21 cellular contexts compared by ENCODE assay signal in the genomic region with DNA sequence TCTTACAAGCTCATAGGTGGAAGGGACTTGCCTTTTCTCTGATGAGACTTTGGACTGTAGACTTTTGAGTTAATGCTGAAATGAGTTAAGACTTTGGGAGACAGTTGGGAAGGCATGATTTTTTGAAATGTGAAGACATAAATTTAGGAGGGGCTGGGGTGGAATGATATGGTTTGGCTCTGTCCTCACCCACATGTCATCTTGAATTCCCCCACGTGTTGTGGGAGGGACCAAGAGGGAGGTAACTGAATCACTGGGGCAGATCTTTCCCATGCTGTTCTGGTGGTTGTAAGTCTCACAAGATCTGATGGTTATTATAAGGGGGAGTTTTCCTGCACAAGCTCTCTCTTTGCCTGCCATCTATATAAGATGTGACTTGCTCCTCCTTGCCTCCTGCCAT.
DNase-seq lines count a peak whose midpoint lies in the region; ATAC-seq and TF ChIP-seq lines count a peak whose summit lies in the region.
"Had no signal": no experiment of that assay in that cellular context is flagged by ENCODE, and none has a peak within 500 bp of the region (broad histone marks: within the 10 kb centered on the region; RNA-seq: fewer than 3 reads in every experiment).

No MANE protein-coding gene starts in this region.

- TF ChIP-seq CTCF in DND-41 (IDR thresholded peaks at IDR 0.05; ENCODE audit: borderline replicate concordance, extremely low read depth, low read length, poor library complexity, severe bottlenecking) (no peak), endodermal cell (conservative IDR thresholded peaks at IDR 0.05) (no peak)

- H3K4me3 ChIP-seq in DND-41 (ENCODE audit: low read depth in 1 of 2, low read length in 2 of 2): no peak overlapping the region
- H3K4me3 ChIP-seq in endodermal cell (ENCODE audit: low read length): peak overlapping the region; percentile 23
- H3K4me3 ChIP-seq: A549; BLaER1 treated with 17β-estradiol and CSF1 and Interleukin-3, amounts not matched to agents 10 nM and 100 nM had no signal

- H3K9me3 Mint-ChIP-seq in IgD-negative memory B cell: peaks cover 0 to 2% (median 0%) of the 10 kb centered on the region in 3 donors
- peaks cover 19% of the 10 kb centered on the region for H3K9me3 Mint-ChIP-seq in endodermal cell

- no peak overlapping the region for H3K4me2 ChIP-seq in DND-41 (ENCODE audit: insufficient read depth, low read length)
- H3K4me2 ChIP-seq: A549; BLaER1 treated with 17β-estradiol and CSF1 and Interleukin-3, amounts not matched to agents 10 nM and 100 nM had no signal

- H3K27me3 ChIP-seq in DND-41 (ENCODE audit: insufficient read depth, low read length, poor library complexity) (no peaks in the 10 kb centered on the region), endodermal cell (ENCODE audit: control insufficient read depth, insufficient read depth, low read length, poor library complexity, severe bottlenecking) (no peaks in the 10 kb centered on the region)
- H3K27me3 ChIP-seq: BE2C; BLaER1 treated with 17β-estradiol and CSF1 and Interleukin-3, amounts not matched to agents 10 nM and 100 nM had no signal

- WGBS in endodermal cell (ENCODE audit: insufficient coverage in 1 of 2, insufficient read length in 1 of 2), 2 experiments: 93% methylated on average over 1 of the region's 1 CpG; no CpG with 5 or more reads in 1 of the 2 experiments

- H3K27ac Mint-ChIP-seq in IgD-negative memory B cell: peak overlapping the region in 2 of 3 donors; percentile 2 to 50
- H3K27ac Mint-ChIP-seq in endodermal cell: peak overlapping the region; percentile 65
- H3K27ac Mint-ChIP-seq: CD14-positive monocyte; CD4-positive, alpha-beta T cell; CD8-positive, alpha-beta memory T cell had no signal

- no peak for ATAC-seq in DND-41 (ENCODE audit: insufficient read depth, low read depth)
- no peak for ATAC-seq in HG03469 (IDR thresholded peaks at IDR 0.05; ENCODE audit: unreplicated experiment)
- ATAC-seq: A549 had no signal

- no peaks in the 10 kb centered on the region for H4K20me1 ChIP-seq in DND-41 (ENCODE audit: insufficient read depth, low read length)
- H4K20me1 ChIP-seq: BLaER1 treated with 17β-estradiol and CSF1 and Interleukin-3, amounts not matched to agents 10 nM and 100 nM had no signal

- H3K27me3 Mint-ChIP-seq in IgD-negative memory B cell (no peaks in the 10 kb centered on the region), endodermal cell (ENCODE audit: insufficient read depth) (no peaks in the 10 kb centered on the region)
- H3K27me3 Mint-ChIP-seq: CD4-positive, alpha-beta T cell; CD8-positive, alpha-beta memory T cell had no signal

- H3K36me3 ChIP-seq in DND-41 (ENCODE audit: insufficient read depth, low read length) (no peaks in the 10 kb centered on the region), endodermal cell (ENCODE audit: control insufficient read depth, insufficient read depth, low read length) (no peaks in the 10 kb centered on the region)
- H3K36me3 ChIP-seq: BE2C; BLaER1 treated with 17β-estradiol and CSF1 and Interleukin-3, amounts not matched to agents 10 nM and 100 nM had no signal

- H3K27ac ChIP-seq in DND-41 (ENCODE audit: low read length) (no peak overlapping the region), endodermal cell (ENCODE audit: low read depth, low read length) (no peak overlapping the region)
- H3K27ac ChIP-seq: A549; BLaER1 treated with 17β-estradiol and CSF1 and Interleukin-3, amounts not matched to agents 10 nM and 100 nM had no signal

- H3K9ac ChIP-seq in DND-41 (ENCODE audit: low read depth, low read length) (no peak overlapping the region), endodermal cell (ENCODE audit: extremely low read depth, low read length, poor library complexity, severe bottlenecking) (no peak overlapping the region)
- H3K9ac ChIP-seq: BLaER1 treated with 17β-estradiol and CSF1 and Interleukin-3, amounts not matched to agents 10 nM and 100 nM had no signal

- no peaks in the 10 kb centered on the region for H3K9me3 ChIP-seq in DND-41 (ENCODE audit: insufficient read depth, low read length, severe bottlenecking)
- no peaks in the 10 kb centered on the region for H3K9me3 ChIP-seq in endodermal cell (ENCODE audit: control insufficient read depth, low read length)
- H3K9me3 ChIP-seq: A549, BE2C had no signal

- no peaks in the 10 kb centered on the region for H3K36me3 Mint-ChIP-seq in IgD-negative memory B cell
- H3K36me3 Mint-ChIP-seq in endodermal cell (ENCODE audit: low read depth): peaks cover 6% of the 10 kb centered on the region
- H3K36me3 Mint-ChIP-seq: CD14-positive monocyte; CD8-positive, alpha-beta memory T cell had no signal

- no peaks in the 10 kb centered on the region for H3K4me1 Mint-ChIP-seq in IgD-negative memory B cell
- H3K4me1 Mint-ChIP-seq in endodermal cell: peaks cover 25% of the 10 kb centered on the region
- H3K4me1 Mint-ChIP-seq: CD14-positive monocyte; CD8-positive, alpha-beta memory T cell had no signal

- H3K4me1 ChIP-seq in DND-41 (ENCODE audit: insufficient read depth, low read length): peaks cover 5% of the 10 kb centered on the region; the same call in 1 of the 2 replicates
- peaks cover 6% of the 10 kb centered on the region for H3K4me1 ChIP-seq in endodermal cell (ENCODE audit: control insufficient read depth, insufficient read depth, low read length)
- H3K4me1 ChIP-seq: A549; BE2C; BLaER1 treated with 17β-estradiol and CSF1 and Interleukin-3, amounts not matched to agents 10 nM and 100 nM had no signal

- no peak for DNase-seq in DND-41
- DNase-seq in endodermal cell: no peak
- DNase-seq in SW480 (ENCODE audit: low spot score): no peak
- DNase-seq in NCI-H524 (lab: John Stamatoyannopoulos, UW): no peak
- DNase-seq: 8988T; ACHN; AML-193; BE2C; CD4-positive, alpha-beta T cell; CD8-positive, alpha-beta memory T cell; DMS 273 treated with DMSO at 0.1 percent for 48 hours; DMS79; GF-D8; GOT3; H7; HCEC 1CT had no signal

- no peaks in the 10 kb centered on the region for H3K79me2 ChIP-seq in DND-41 (ENCODE audit: insufficient read depth, low read length)

- peak overlapping the region; percentile 38; the same call in 1 of the 2 replicates for H2AFZ ChIP-seq in DND-41 (ENCODE audit: low read depth, low read length)

- no peak overlapping the region for H3K4me3 Mint-ChIP-seq in IgD-negative memory B cell
- H3K4me3 Mint-ChIP-seq in endodermal cell: no peak overlapping the region
- H3K4me3 Mint-ChIP-seq: CD14-positive monocyte; CD4-positive, alpha-beta T cell; CD8-positive, alpha-beta memory T cell had no signal
